Comparison of ENCODE assay signal across 11 cellular contexts in the genomic region with DNA sequence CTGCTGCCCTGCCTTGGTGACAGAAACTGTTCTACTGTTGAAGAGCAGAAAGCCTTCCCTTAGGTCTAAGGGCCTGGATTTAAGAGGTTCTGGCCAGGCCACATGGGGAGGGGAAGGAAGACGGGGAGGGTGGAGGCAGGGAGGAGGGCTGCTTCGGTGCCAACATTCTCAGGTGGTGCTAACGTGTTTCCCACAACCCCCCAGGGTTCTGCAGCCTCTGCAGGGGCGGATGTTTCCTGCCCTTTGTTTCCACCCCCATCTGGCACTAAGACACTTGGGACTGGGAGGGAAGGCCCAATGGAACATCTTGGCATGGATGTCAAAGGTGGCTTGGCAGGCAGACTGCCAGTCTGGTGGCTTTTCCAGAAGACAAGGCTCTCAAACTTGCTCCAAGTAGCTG. TPM values are rescaled to one million over a fixed set of nuclear protein-coding genes. Genes with fewer than 3 reads are reported as not detected.
A peak's percentile ranks its signal among the peaks of the same experiment; 100 is the strongest.
DNase-seq lines count a peak whose midpoint lies in the region; ATAC-seq and TF ChIP-seq lines count a peak whose summit lies in the region.
"Had no signal": no experiment of that assay in that cellular context is flagged by ENCODE, and none has a peak within 500 bp of the region (broad histone marks: within the 10 kb centered on the region; RNA-seq: fewer than 3 reads in every experiment).

No MANE protein-coding gene starts in this region.

- peak overlapping the region; percentile 3 for H3K4me2 ChIP-seq in osteoblast (ENCODE audit: insufficient read depth, low read length)

- WGBS in esophagus, 2 donors, result 39 to 48% methylated on average over 4 of the region's 4 CpGs

- peak; percentile 91 for DNase-seq in M059J (ENCODE audit: low read depth)
- DNase-seq in osteoblast (ENCODE audit: insufficient read length, low spot score, missing footprints), result peak; percentile 41
- no peak for DNase-seq in activated effector memory CD4-positive, alpha-beta T cell treated with Interleukin-2 at 50 U/mL for 16 hours
- DNase-seq in WTC11 (ENCODE audit: low spot score), result no peak
- DNase-seq in activated CD4-positive, CD25-positive, alpha-beta regulatory T cell (lab: John Stamatoyannopoulos, UW), result no peak
- no peak for DNase-seq in foreskin melanocyte
- DNase-seq: CD4-positive, alpha-beta T cell; H9 had no signal

- no peak overlapping the region for H3K4me3 Mint-ChIP-seq in WTC11
- H3K4me3 Mint-ChIP-seq: CD4-positive, alpha-beta T cell; H9 had no signal

- H3K4me1 ChIP-seq in ACC112 (ENCODE audit: control insufficient read depth, insufficient read depth, low read length, unreplicated experiment), result peaks cover 71% of the 10 kb centered on the region
- peaks cover 10 to 20% of the 10 kb centered on the region in 2 donors for H3K4me1 ChIP-seq in esophagus (ENCODE audit: control insufficient read depth in 2 of 2, insufficient read depth in 2 of 2, low read length in 1 of 2)
- peaks cover 81% of the 10 kb centered on the region for H3K4me1 ChIP-seq in osteoblast (ENCODE audit: insufficient read depth, low read length)

- H3K27ac Mint-ChIP-seq in WTC11, result no peak overlapping the region
- H3K27ac Mint-ChIP-seq: CD4-positive, alpha-beta T cell had no signal

- peaks cover 3% of the 10 kb centered on the region; the same call in 1 of the 2 replicates for H3K27me3 Mint-ChIP-seq in WTC11 (ENCODE audit: low read depth)

- H3K36me3 ChIP-seq in ACC112 (ENCODE audit: insufficient read depth, low read length) (no peaks in the 10 kb centered on the region; the same call in 1 of the 2 replicates), esophagus (ENCODE audit: control insufficient read depth in 2 of 2, insufficient read depth in 2 of 2, low read length in 1 of 2) (peaks cover 4 to 38% of the 10 kb centered on the region in 2 donors), osteoblast (ENCODE audit: insufficient read depth, low read length) (peaks cover 24% of the 10 kb centered on the region)

- peaks cover 30% of the 10 kb centered on the region for H3K4me1 Mint-ChIP-seq in WTC11

- peak overlapping the region; percentile 33; the same call in 1 of the 2 replicates for H3K27ac ChIP-seq in ACC112 (ENCODE audit: low read depth, low read length)
- peak overlapping the region; percentile 50 to 71 for H3K27ac ChIP-seq in esophagus (ENCODE audit: low read depth in 2 of 2, low read length in 1 of 2)
- peak overlapping the region; percentile 97 for H3K27ac ChIP-seq in osteoblast (ENCODE audit: low read depth, low read length)

- H3K27me3 ChIP-seq in ACC112 (ENCODE audit: insufficient read depth, low read length) (no peaks in the 10 kb centered on the region), esophagus (ENCODE audit: control insufficient read depth in 1 of 2, insufficient read depth in 2 of 2, low read length in 2 of 2) (no peaks in the 10 kb centered on the region), osteoblast (ENCODE audit: insufficient read depth, low read length) (no peaks in the 10 kb centered on the region)

- no peaks in the 10 kb centered on the region for H3K79me2 ChIP-seq in ACC112 (ENCODE audit: control insufficient read depth, insufficient read depth, low read length, unreplicated experiment)
- no peaks in the 10 kb centered on the region for H3K79me2 ChIP-seq in osteoblast (ENCODE audit: insufficient read depth, low read length)

- no peak for TF ChIP-seq CTCF in osteoblast (IDR thresholded peaks at IDR 0.05; ENCODE audit: extremely low read depth, low read depth, low read length)
- no peak for TF ChIP-seq CTCF in WTC11 (IDR thresholded peaks at IDR 0.05)

- H2AFZ ChIP-seq in ACC112 (ENCODE audit: low read length, unreplicated experiment), result no peak overlapping the region
- H2AFZ ChIP-seq in osteoblast (ENCODE audit: low read length), result no peak overlapping the region

- H3K36me3 Mint-ChIP-seq in WTC11, result peaks cover 3% of the 10 kb centered on the region

- H3K9me3 Mint-ChIP-seq in WTC11, result no peaks in the 10 kb centered on the region
- H3K9me3 Mint-ChIP-seq: CD4-positive, alpha-beta T cell; H9 had no signal

- H4K20me1 ChIP-seq in osteoblast (ENCODE audit: insufficient read depth, low read length), result no peaks in the 10 kb centered on the region

- ATAC-seq in WTC11, result no peak

- CTCF ChIA-PET in WTC11 (lab: Charles Lee), result interaction anchor here (0.9 to 11.0 kb wide), 5 partner anchors 11 to 315 kb away, joined by 3 to 96 read pairs (median 6); a partner anchor contains a TSS

- H3K4me3 ChIP-seq in ACC112 (ENCODE audit: low read depth, low read length), result no peak overlapping the region
- H3K4me3 ChIP-seq in esophagus (ENCODE audit: low read depth in 1 of 2, low read length in 2 of 2), result no peak overlapping the region
- no peak overlapping the region for H3K4me3 ChIP-seq in osteoblast (ENCODE audit: insufficient read depth, low read length)
- H3K4me3 ChIP-seq: SK-N-MC had no signal

- H3K9me3 ChIP-seq in esophagus (ENCODE audit: control insufficient read depth in 2 of 2, insufficient read depth in 1 of 2, low read depth in 1 of 2, low read length in 1 of 2) (peaks cover 0 to 3% of the 10 kb centered on the region in 2 donors), osteoblast (ENCODE audit: low read depth, low read length) (no peaks in the 10 kb centered on the region)

- POLR2A ChIA-PET in WTC11 (lab: Charles Lee), result no interaction called here

TF ChIP-seq in WTC11, 78 proteins besides CTCF, POLR2A, EP300 and RAD21 (continues in another document):
- TF ChIP-seq, protein P1, sequence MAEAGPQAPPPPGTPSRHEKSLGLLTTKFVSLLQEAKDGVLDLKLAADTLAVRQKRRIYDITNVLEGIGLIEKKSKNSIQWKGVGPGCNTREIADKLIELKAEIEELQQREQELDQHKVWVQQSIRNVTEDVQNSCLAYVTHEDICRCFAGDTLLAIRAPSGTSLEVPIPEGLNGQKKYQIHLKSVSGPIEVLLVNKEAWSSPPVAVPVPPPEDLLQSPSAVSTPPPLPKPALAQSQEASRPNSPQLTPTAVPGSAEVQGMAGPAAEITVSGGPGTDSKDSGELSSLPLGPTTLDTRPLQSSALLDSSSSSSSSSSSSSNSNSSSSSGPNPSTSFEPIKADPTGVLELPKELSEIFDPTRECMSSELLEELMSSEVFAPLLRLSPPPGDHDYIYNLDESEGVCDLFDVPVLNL (CRISPR knock-in tag; IDR thresholded peaks at IDR 0.05; ENCODE audit: borderline replicate concordance, low read depth), result no peak
- TF ChIP-seq NR2C2 (CRISPR knock-in tag; IDR thresholded peaks at IDR 0.05) (no peak), NFE2L1 (CRISPR knock-in tag; IDR thresholded peaks at IDR 0.05) (no peak), NR1H2 (CRISPR knock-in tag; IDR thresholded peaks at IDR 0.05) (no peak)
- TF ChIP-seq, protein P2, sequence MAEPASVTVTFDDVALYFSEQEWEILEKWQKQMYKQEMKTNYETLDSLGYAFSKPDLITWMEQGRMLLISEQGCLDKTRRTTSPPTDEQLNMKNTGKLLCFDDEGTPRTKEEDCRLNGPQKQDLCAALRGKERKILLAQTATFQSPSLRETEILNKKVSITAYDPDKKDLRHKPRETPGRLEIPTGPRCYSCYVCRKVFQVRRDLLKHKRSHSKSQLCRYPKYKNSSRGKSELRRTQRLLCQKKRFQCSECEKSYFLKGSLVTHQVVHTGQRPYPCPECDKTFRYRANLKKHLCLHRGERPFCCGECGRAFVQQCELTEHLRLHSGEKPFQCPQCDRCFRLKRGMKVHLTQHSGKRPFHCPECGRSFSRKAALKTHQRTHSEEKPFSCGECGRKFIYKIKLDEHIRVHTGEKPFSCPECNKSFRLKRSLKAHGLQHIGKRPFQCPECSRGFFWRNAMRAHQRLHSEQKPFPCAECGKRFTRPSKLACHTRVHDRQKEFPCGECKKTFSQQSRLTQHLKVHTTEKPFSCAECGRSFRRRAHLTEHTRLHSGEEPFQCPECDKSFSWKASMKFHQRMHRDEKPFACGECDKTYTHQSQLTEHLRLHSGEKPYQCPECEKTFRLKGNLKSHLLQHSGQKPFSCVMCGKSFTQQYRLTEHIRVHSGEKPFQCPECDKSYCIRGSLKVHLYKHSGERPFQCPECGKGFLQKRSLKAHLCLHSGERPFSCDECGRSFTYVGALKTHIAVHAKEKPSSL (CRISPR knock-in tag; conservative IDR thresholded peaks at IDR 0.05), result no peak
- TF ChIP-seq, protein P3, sequence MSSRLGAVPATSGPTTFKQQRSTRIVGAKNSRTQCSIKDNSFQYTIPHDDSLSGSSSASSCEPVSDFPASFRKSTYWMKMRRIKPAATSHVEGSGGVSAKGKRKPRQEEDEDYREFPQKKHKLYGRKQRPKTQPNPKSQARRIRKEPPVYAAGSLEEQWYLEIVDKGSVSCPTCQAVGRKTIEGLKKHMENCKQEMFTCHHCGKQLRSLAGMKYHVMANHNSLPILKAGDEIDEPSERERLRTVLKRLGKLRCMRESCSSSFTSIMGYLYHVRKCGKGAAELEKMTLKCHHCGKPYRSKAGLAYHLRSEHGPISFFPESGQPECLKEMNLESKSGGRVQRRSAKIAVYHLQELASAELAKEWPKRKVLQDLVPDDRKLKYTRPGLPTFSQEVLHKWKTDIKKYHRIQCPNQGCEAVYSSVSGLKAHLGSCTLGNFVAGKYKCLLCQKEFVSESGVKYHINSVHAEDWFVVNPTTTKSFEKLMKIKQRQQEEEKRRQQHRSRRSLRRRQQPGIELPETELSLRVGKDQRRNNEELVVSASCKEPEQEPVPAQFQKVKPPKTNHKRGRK (CRISPR knock-in tag; IDR thresholded peaks at IDR 0.05; ENCODE audit: borderline replicate concordance), result no peak
- TF ChIP-seq, protein P4, sequence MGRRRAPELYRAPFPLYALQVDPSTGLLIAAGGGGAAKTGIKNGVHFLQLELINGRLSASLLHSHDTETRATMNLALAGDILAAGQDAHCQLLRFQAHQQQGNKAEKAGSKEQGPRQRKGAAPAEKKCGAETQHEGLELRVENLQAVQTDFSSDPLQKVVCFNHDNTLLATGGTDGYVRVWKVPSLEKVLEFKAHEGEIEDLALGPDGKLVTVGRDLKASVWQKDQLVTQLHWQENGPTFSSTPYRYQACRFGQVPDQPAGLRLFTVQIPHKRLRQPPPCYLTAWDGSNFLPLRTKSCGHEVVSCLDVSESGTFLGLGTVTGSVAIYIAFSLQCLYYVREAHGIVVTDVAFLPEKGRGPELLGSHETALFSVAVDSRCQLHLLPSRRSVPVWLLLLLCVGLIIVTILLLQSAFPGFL (CRISPR knock-in tag; IDR thresholded peaks at IDR 0.05; ENCODE audit: borderline replicate concordance), result no peak

RNA-seq across cellular contexts. Expression of a gene that starts 12.7 kb away (rescaled TPM):
- 2.2 and 3.7 TPM in 2 replicates for total RNA-seq in M059J (2014; rRNA removed; shearing (Covaris generic))
- 1 to 10 TPM; 1.4 to 1.6 TPM for polyA plus RNA-seq in esophagus
- total RNA-seq in osteoblast (18.5 and 19.7 TPM in 2 replicates), WTC11 (2021) (0.37 to 0.46 TPM (median 0.39 TPM) in 3 replicates)

RNA-seq across cellular contexts. Expression of a gene that starts 25.7 kb away (rescaled TPM):
- total RNA-seq in M059J (2014; rRNA removed; shearing (Covaris generic)), result 18.9 and 24.0 TPM in 2 replicates
- 10 to 100 TPM; 38.4 to 55.6 TPM for polyA plus RNA-seq in esophagus
- total RNA-seq in osteoblast (59.0 and 61.3 TPM in 2 replicates), WTC11 (2021) (18.4 to 23.5 TPM (median 20.5 TPM) in 3 replicates)

RNA-seq across cellular contexts. Expression of a gene that starts 37.6 kb away (rescaled TPM):
- total RNA-seq in M059J (2014; rRNA removed; shearing (Covaris generic)), result 28.0 and 29.5 TPM in 2 replicates
- polyA plus RNA-seq in esophagus, result 10 to 100 TPM; 18.8 to 21.0 TPM
- 52.7 and 63.7 TPM in 2 replicates for total RNA-seq in osteoblast
- total RNA-seq in WTC11 (2021), result 29.5 to 43.2 TPM (median 33.0 TPM) in 3 replicates

RNA-seq across cellular contexts. Expression of a gene that starts 42.4 kb away (rescaled TPM):
- 0.12 and 0.67 TPM in 2 replicates for total RNA-seq in M059J (2014; rRNA removed; shearing (Covaris generic))
- 1 to 10 TPM in 1 of 2 donors, under 1 TPM in 1; 0.89 to 2.0 TPM for polyA plus RNA-seq in esophagus
- total RNA-seq in osteoblast, result 1.1 and 1.5 TPM in 2 replicates
- 0.27 to 0.72 TPM (median 0.37 TPM) in 3 replicates for total RNA-seq in WTC11 (2021)

Comparison
In these comparisons a context has a peak if more than half of its experiments do, and no peak if none do; other contexts are left out.
1. H3K27ac ChIP-seq: peak in every context shown above with its lines; median percentile 97 in osteoblast; 60 in esophagus; 33 in ACC112.
2. DNase-seq: peak in M059J (single experiment) and osteoblast (single experiment); none in activated effector memory CD4-positive, alpha-beta T cell treated with Interleukin-2 at 50 U/mL for 16 hours (single experiment), WTC11 (single experiment), activated CD4-positive, CD25-positive, alpha-beta regulatory T cell (0 of 4) and foreskin melanocyte (single experiment).